Comparison of ENCODE assay signal across 21 cellular contexts in genomic region chr1:206926286-206926685, GRCh38. TPM values are rescaled to one million over a fixed set of nuclear protein-coding genes. Genes with fewer than 3 reads are reported as not detected.
"Had no signal": no experiment of that assay in that cellular context is flagged by ENCODE, and none has a peak within 500 bp of the region (broad histone marks: within the 10 kb centered on the region; RNA-seq: fewer than 3 reads in every experiment).

No MANE protein-coding gene starts in this region.

- H3K36me3 ChIP-seq: right lobe of liver, thoracic aorta had no signal

- H3K36me3 Mint-ChIP-seq: activated naive CD4-positive, alpha-beta T cell treated with anti-CD3 and anti-CD28 coated beads, Interleukin-2, amount 50 U/mL, for 72 hours; brain; immature natural killer cell had no signal

- H3K9me3 ChIP-seq: right lobe of liver, thoracic aorta had no signal

- ATAC-seq: activated CD4-positive, CD25-positive, alpha-beta regulatory T cell treated with anti-CD3 and anti-CD28 coated beads, Interleukin-2, amount 50 U/mL, for 24 hours; activated naive CD4-positive, alpha-beta T cell treated with anti-CD3 and anti-CD28 coated beads, Interleukin-2, amount 50 U/mL, for 72 hours had no signal

- H3K27ac Mint-ChIP-seq: activated naive CD4-positive, alpha-beta T cell treated with anti-CD3 and anti-CD28 coated beads, Interleukin-2, amount 50 U/mL, for 72 hours; brain had no signal

- H3K4me3 Mint-ChIP-seq: brain; central memory CD8-positive, alpha-beta T cell; immature natural killer cell; neural crest cell had no signal

- H3K9me3 Mint-ChIP-seq: activated naive CD4-positive, alpha-beta T cell treated with anti-CD3 and anti-CD28 coated beads, Interleukin-2, amount 50 U/mL, for 72 hours; brain; central memory CD8-positive, alpha-beta T cell; immature natural killer cell; neural crest cell had no signal

- H3K27ac ChIP-seq: right lobe of liver, thoracic aorta had no signal

- H3K27me3 Mint-ChIP-seq: brain; central memory CD8-positive, alpha-beta T cell had no signal

- DNase-seq: activated CD4-positive, alpha-beta T cell treated with anti-CD3 and anti-CD28 coated beads, Interleukin-2, amount 50 U/mL, for 4 hours; activated CD8-positive, alpha-beta memory T cell treated with anti-CD3 and anti-CD28 coated beads, Interleukin-2, amount 50 U/mL, for 4 hours; activated gamma-delta T cell; activated T-cell treated with anti-CD3 and anti-CD28 coated beads, Interleukin-2, amount 50 U/mL, for 48 hours; head of caudate nucleus; immature natural killer cell; midbrain; SW 1271 had no signal

- H3K4me3 ChIP-seq: right lobe of liver, thoracic aorta had no signal

- H3K4me1 Mint-ChIP-seq: brain had no signal

- H3K27me3 ChIP-seq: right lobe of liver had no signal

RNA-seq across cellular contexts. Expression of gene FCMR, which starts 4.5 kb away (rescaled TPM):
- total RNA-seq: dermis microvascular lymphatic vessel endothelial cell, lung microvascular endothelial cell, neural crest cell, osteoblast, pulmonary artery endothelial cell had no signal

RNA-seq across cellular contexts. Expression of gene PIGR, which starts 20.0 kb away (rescaled TPM):
- total RNA-seq: dermis microvascular lymphatic vessel endothelial cell, frontal cortex, lung microvascular endothelial cell, neural crest cell, osteoblast, pulmonary artery endothelial cell had no signal

RNA-seq across cellular contexts. Expression of gene IL24, which starts 29.0 kb away (rescaled TPM):
- total RNA-seq: dermis microvascular lymphatic vessel endothelial cell, lung microvascular endothelial cell, neural crest cell, osteoblast, pulmonary artery endothelial cell, right lobe of liver, thoracic aorta, ureter had no signal

RNA-seq across cellular contexts. Expression of gene FCAMR, which starts 44.0 kb away (rescaled TPM):
- total RNA-seq: activated naive CD4-positive, alpha-beta T cell treated with anti-CD3 and anti-CD28 coated beads, Interleukin-2, amount 50 U/mL, for 72 hours; dermis microvascular lymphatic vessel endothelial cell; frontal cortex; lung microvascular endothelial cell; neural crest cell; osteoblast; pulmonary artery endothelial cell; thoracic aorta; ureter had no signal
